In the genomic region with DNA sequence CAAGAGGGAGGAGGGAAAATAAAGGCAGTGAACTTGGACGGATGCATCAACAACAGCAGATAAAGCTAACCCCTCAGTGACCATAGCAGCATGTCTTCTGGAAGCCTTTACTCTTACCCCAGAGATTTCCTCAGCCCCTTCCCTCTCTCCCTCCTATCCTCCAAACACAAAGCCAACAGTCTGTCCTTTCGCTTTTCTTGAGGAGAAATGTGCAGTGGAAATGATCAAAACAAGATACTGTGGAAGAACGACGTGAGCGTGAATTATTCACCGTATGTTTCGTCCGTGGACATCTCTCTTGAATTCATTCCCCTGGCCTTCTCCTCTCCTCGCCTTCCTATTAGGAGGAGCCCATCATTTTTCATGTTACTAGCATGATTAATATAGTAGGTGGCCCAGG, we compare ENCODE assay signal across 1 cellular context.
TF ChIP-seq lines count a peak whose summit lies in the region.

No MANE protein-coding gene starts in this region.

TF ChIP-seq in neural cell, 6 proteins besides CTCF, POLR2A, EP300 and RAD21:
- TF ChIP-seq POLR2AphosphoS5 (IDR thresholded peaks at IDR 0.05), result peak; percentile 57
- TF ChIP-seq MXI1 (conservative IDR thresholded peaks at IDR 0.05; ENCODE audit: poor library complexity, severe bottlenecking), result no peak
